ENCODE assay signal across 8 cellular contexts in genomic region chr17:35089846-35090193, GRCh38. TPM values are rescaled to one million over a fixed set of nuclear protein-coding genes. Genes with fewer than 3 reads are reported as not detected.
DNase-seq lines count a peak whose midpoint lies in the region; ATAC-seq and TF ChIP-seq lines count a peak whose summit lies in the region.

No MANE protein-coding gene starts in this region.

- H3K4me1 ChIP-seq in mesodermal cell (ENCODE audit: control insufficient read depth, insufficient read depth, low read length, poor library complexity, severe bottlenecking), result peaks cover 16% of the 10 kb centered on the region

- peak; percentile 25; the same call in 1 of the 2 replicates for TF ChIP-seq CTCF in GM12875 (IDR thresholded peaks at IDR 0.05; ENCODE audit: borderline replicate concordance, insufficient read depth, low read depth, low read length)
- no peak for TF ChIP-seq CTCF in dorsolateral prefrontal cortex (IDR thresholded peaks at IDR 0.05 in 54 of 56, conservative IDR thresholded peaks at IDR 0.05 in 2 of 56; ENCODE audit: low read depth in 1 of 56, partially characterized antibody in 56 of 56)

- intact Hi-C loops in dorsolateral prefrontal cortex (cut with DNase I), result loop anchor here (1.0 to 5.0 kb wide), 5 partner anchors 27 to 108 kb away; partner anchors contain the start of genes LIG3 (in 2 of the 2), NLE1 (in 1 of the 2) and RFFL (in 1 of the 2)

- 88 to 92% methylated on average over 6 to 7 of the region's 10 CpGs for WGBS in mesodermal cell (ENCODE audit: insufficient coverage in 2 of 2), 2 experiments

- no peaks in the 10 kb centered on the region for H3K9me3 ChIP-seq in mesodermal cell (ENCODE audit: control insufficient read depth, low read length)

- H3K27me3 ChIP-seq in dorsolateral prefrontal cortex, result no peaks in the 10 kb centered on the region

- ATAC-seq in HG03354 (IDR thresholded peaks at IDR 0.05; ENCODE audit: poor library complexity, severe bottlenecking, unreplicated experiment) (peak; percentile 24), HG03159 (IDR thresholded peaks at IDR 0.05; ENCODE audit: unreplicated experiment) (no peak)

- peak in 3 of 5 experiments; percentile 14 to 60 (median 19) for DNase-seq in T-helper 2 cell
- no peak for DNase-seq in dorsolateral prefrontal cortex
- DNase-seq in substantia nigra (lab: John Stamatoyannopoulos, UW), result peak in 2 of 49 donors; percentile 40 to 42
- no peak for DNase-seq in 8988T

- H3K36me3 ChIP-seq in mesodermal cell (ENCODE audit: control insufficient read depth, insufficient read depth, low read length), result no peaks in the 10 kb centered on the region

- peak overlapping the region; percentile 57 for H3K4me3 ChIP-seq in GM12875 (ENCODE audit: low read depth, low read length)
- H3K4me3 ChIP-seq in dorsolateral prefrontal cortex, result peak overlapping the region in 47 of 59 donors; percentile 28 to 99 (median 95)
- H3K4me3 ChIP-seq in mesodermal cell (ENCODE audit: extremely low read depth, insufficient read depth, low read length, poor library complexity, severe bottlenecking), result peak overlapping the region; percentile 29

- H3K27ac ChIP-seq in dorsolateral prefrontal cortex, result peak overlapping the region in 52 of 59 donors; percentile 11 to 100 (median 98)
- H3K27ac ChIP-seq in mesodermal cell (ENCODE audit: low read depth, low read length, severe bottlenecking), result peak overlapping the region; percentile 20
- H3K27ac ChIP-seq in substantia nigra (ENCODE audit: low read depth, low read length, poor library complexity, severe bottlenecking), result peak overlapping the region; percentile 67

RNA-seq across cellular contexts. Expression of gene RFFL, which starts 26.3 kb away (rescaled TPM):
- total RNA-seq in dorsolateral prefrontal cortex, result 100 to 1,000 TPM in 3 of 120 experiments, 10 to 100 TPM in 117; 18.0 to 137 (median 45.5) TPM
- polyA plus RNA-seq in mesodermal cell (2013, experiment 1 of 2), result 13.7 TPM
- 9.5 TPM for polyA plus RNA-seq in mesodermal cell (2013, experiment 2 of 2)

RNA-seq across cellular contexts. Expression of gene RAD51D, which starts 29.8 kb away (rescaled TPM):
- total RNA-seq in dorsolateral prefrontal cortex, result 10 to 100 TPM; 13.1 to 37.9 (median 23.4) TPM
- 7.1 TPM for polyA plus RNA-seq in mesodermal cell (2013, experiment 1 of 2)
- 8.1 TPM for polyA plus RNA-seq in mesodermal cell (2013, experiment 2 of 2)

RNA-seq across cellular contexts. Expression of gene FNDC8, which starts 31.6 kb away (rescaled TPM):
- under 1 TPM in 2 of 120 experiments, not detected in 118; 0.28 to 0.35 TPM for total RNA-seq in dorsolateral prefrontal cortex
- polyA plus RNA-seq in mesodermal cell (2013, experiment 1 of 2), result not detected
- polyA plus RNA-seq in mesodermal cell (2013, experiment 2 of 2), result not detected

RNA-seq across cellular contexts. Expression of gene NLE1, which starts 52.3 kb away (rescaled TPM):
- 10 to 100 TPM in 119 of 120 experiments, 1 to 10 TPM in 1; 8.0 to 21.0 (median 15.2) TPM for total RNA-seq in dorsolateral prefrontal cortex
- polyA plus RNA-seq in mesodermal cell (2013, experiment 1 of 2), result 12.2 TPM
- polyA plus RNA-seq in mesodermal cell (2013, experiment 2 of 2), result 12.8 TPM

RNA-seq across cellular contexts. Expression of gene UNC45B, which starts 57.8 kb away (rescaled TPM):
- under 1 TPM in 13 of 120 experiments, not detected in 107; 0.06 to 0.45 (median 0.13) TPM for total RNA-seq in dorsolateral prefrontal cortex
- polyA plus RNA-seq in mesodermal cell (2013, experiment 1 of 2), result 0.26 TPM
- 0.30 TPM for polyA plus RNA-seq in mesodermal cell (2013, experiment 2 of 2)

Comparison
In these comparisons a context has a peak if more than half of its experiments do, and no peak if none do; other contexts are left out.
1. H3K4me3 ChIP-seq: peak in every context shown above with its lines; median percentile 95 in dorsolateral prefrontal cortex; 57 in GM12875; 29 in mesodermal cell.
2. DNase-seq: peak in T-helper 2 cell (3 of 5); none in dorsolateral prefrontal cortex (0 of 10) and 8988T (single experiment).
3. H3K27ac ChIP-seq: peak in every context shown above with its lines; median percentile 98 in dorsolateral prefrontal cortex; 67 in substantia nigra; 20 in mesodermal cell.